Comparison of ENCODE assay signal across 1 cellular context in genomic region chr11:61515686-61516085, GRCh38.
TF ChIP-seq lines count a peak whose summit lies in the region.

No MANE protein-coding gene starts in this region.

TF ChIP-seq in GM23338, 12 proteins besides CTCF, POLR2A, EP300 and RAD21 (continued from another document):
- TF ChIP-seq, protein P1, sequence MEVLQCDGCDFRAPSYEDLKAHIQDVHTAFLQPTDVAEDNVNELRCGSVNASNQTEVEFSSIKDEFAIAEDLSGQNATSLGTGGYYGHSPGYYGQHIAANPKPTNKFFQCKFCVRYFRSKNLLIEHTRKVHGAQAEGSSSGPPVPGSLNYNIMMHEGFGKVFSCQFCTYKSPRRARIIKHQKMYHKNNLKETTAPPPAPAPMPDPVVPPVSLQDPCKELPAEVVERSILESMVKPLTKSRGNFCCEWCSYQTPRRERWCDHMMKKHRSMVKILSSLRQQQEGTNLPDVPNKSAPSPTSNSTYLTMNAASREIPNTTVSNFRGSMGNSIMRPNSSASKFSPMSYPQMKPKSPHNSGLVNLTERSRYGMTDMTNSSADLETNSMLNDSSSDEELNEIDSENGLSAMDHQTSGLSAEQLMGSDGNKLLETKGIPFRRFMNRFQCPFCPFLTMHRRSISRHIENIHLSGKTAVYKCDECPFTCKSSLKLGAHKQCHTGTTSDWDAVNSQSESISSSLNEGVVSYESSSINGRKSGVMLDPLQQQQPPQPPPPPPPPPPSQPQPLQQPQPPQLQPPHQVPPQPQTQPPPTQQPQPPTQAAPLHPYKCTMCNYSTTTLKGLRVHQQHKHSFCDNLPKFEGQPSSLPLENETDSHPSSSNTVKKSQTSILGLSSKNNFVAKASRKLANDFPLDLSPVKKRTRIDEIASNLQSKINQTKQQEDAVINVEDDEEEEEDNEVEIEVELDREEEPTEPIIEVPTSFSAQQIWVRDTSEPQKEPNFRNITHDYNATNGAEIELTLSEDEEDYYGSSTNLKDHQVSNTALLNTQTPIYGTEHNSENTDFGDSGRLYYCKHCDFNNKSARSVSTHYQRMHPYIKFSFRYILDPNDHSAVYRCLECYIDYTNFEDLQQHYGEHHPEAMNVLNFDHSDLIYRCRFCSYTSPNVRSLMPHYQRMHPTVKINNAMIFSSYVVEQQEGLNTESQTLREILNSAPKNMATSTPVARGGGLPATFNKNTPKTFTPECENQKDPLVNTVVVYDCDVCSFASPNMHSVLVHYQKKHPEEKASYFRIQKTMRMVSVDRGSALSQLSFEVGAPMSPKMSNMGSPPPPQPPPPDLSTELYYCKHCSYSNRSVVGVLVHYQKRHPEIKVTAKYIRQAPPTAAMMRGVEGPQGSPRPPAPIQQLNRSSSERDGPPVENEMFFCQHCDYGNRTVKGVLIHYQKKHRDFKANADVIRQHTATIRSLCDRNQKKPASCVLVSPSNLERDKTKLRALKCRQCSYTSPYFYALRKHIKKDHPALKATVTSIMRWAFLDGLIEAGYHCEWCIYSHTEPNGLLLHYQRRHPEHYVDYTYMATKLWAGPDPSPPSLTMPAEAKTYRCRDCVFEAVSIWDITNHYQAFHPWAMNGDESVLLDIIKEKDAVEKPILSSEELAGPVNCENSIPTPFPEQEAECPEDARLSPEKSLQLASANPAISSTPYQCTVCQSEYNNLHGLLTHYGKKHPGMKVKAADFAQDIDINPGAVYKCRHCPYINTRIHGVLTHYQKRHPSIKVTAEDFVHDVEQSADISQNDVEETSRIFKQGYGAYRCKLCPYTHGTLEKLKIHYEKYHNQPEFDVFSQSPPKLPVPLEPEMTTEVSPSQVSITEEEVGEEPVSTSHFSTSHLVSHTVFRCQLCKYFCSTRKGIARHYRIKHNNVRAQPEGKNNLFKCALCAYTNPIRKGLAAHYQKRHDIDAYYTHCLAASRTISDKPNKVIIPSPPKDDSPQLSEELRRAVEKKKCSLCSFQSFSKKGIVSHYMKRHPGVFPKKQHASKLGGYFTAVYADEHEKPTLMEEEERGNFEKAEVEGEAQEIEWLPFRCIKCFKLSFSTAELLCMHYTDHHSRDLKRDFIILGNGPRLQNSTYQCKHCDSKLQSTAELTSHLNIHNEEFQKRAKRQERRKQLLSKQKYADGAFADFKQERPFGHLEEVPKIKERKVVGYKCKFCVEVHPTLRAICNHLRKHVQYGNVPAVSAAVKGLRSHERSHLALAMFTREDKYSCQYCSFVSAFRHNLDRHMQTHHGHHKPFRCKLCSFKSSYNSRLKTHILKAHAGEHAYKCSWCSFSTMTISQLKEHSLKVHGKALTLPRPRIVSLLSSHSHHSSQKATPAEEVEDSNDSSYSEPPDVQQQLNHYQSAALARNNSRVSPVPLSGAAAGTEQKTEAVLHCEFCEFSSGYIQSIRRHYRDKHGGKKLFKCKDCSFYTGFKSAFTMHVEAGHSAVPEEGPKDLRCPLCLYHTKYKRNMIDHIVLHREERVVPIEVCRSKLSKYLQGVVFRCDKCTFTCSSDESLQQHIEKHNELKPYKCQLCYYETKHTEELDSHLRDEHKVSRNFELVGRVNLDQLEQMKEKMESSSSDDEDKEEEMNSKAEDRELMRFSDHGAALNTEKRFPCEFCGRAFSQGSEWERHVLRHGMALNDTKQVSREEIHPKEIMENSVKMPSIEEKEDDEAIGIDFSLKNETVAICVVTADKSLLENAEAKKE (CRISPR knock-in tag; IDR thresholded peaks at IDR 0.05) = no peak
- TF ChIP-seq ZNF114 (CRISPR knock-in tag; IDR thresholded peaks at IDR 0.05) (no peak), EZH2phosphoT487 (IDR thresholded peaks at IDR 0.05; ENCODE audit: unreplicated experiment) (no peak), EZH2 (IDR thresholded peaks at IDR 0.05; ENCODE audit: low read depth, unreplicated experiment) (no peak)
TF ChIP-seq in GM23338: peak in this region for 0.
